In genomic region chr21:39444406-39445145, GRCh38 we compare ENCODE assay signal across 8 cellular contexts. TPM values are rescaled to one million over a fixed set of nuclear protein-coding genes. Genes with fewer than 3 reads are reported as not detected.
DNase-seq lines count a peak whose midpoint lies in the region; ATAC-seq, FAIRE-seq and TF ChIP-seq lines count a peak whose summit lies in the region.

No MANE protein-coding gene starts in this region.

- no peaks in the 10 kb centered on the region for H3K9me3 Mint-ChIP-seq in CD4-positive, CD25-positive, alpha-beta regulatory T cell

- H3K4me3 ChIP-seq in CD4-positive, CD25-positive, alpha-beta regulatory T cell (ENCODE audit: low read depth, low read length), result peak overlapping the region; percentile 73
- H3K4me3 ChIP-seq in body of pancreas, result peak overlapping the region; percentile 48 to 52
- peak overlapping the region; percentile 83 to 87 for H3K4me3 ChIP-seq in kidney (ENCODE audit: low read length in 2 of 2)
- H3K4me3 ChIP-seq in subcutaneous abdominal adipose tissue (ENCODE audit: low read depth in 1 of 5, low read length in 5 of 5), result peak overlapping the region; percentile 73 to 93 (median 88)

- FAIRE-seq in kidney (lab: Jason Lieb, UNC), result no peak

- no peaks in the 10 kb centered on the region for H3K36me3 Mint-ChIP-seq in CD4-positive, CD25-positive, alpha-beta regulatory T cell

- no peak for TF ChIP-seq POLR2A in body of pancreas (IDR thresholded peaks at IDR 0.05)

- no peak overlapping the region for H3K27ac ChIP-seq in CD4-positive, CD25-positive, alpha-beta regulatory T cell (ENCODE audit: insufficient read depth, low read length, poor library complexity, severe bottlenecking)
- H3K27ac ChIP-seq in KOPT-K1 (ENCODE audit: low read depth, low read length, poor library complexity, severe bottlenecking) (peak overlapping the region; percentile 70), body of pancreas (peak overlapping the region in 3 of 4 donors; percentile 82 to 96 (median 91)), kidney (ENCODE audit: low read depth in 2 of 2, low read length in 2 of 2) (peak overlapping the region in 1 of 2 donors; percentile 97), subcutaneous abdominal adipose tissue (ENCODE audit: low read depth, low read length) (peak overlapping the region; percentile 96)

- peaks cover 50% of the 10 kb centered on the region for H3K27me3 Mint-ChIP-seq in CD4-positive, CD25-positive, alpha-beta regulatory T cell

- H3K4me1 Mint-ChIP-seq in CD4-positive, CD25-positive, alpha-beta regulatory T cell, result peaks cover 4 to 16% (median 12%) of the 10 kb centered on the region in 4 donors

- no peak for ATAC-seq in CD4-positive, CD25-positive, alpha-beta regulatory T cell (ENCODE audit: low read depth in 2 of 2)
- ATAC-seq in body of pancreas, result no peak
- ATAC-seq in GM18517 (IDR thresholded peaks at IDR 0.05; ENCODE audit: unreplicated experiment), result no peak

- WGBS in body of pancreas, 2 donors, result 21 to 24% methylated on average over 13 of the region's 13 CpGs

- peak overlapping the region in 2 of 3 donors; percentile 79 to 93 for H3K27ac Mint-ChIP-seq in CD4-positive, CD25-positive, alpha-beta regulatory T cell

- H3K9me3 ChIP-seq in CD4-positive, CD25-positive, alpha-beta regulatory T cell (ENCODE audit: control insufficient read depth in 2 of 2, low read length in 2 of 2), result no peaks in the 10 kb centered on the region
- no peaks in the 10 kb centered on the region for H3K9me3 ChIP-seq in KOPT-K1 (ENCODE audit: insufficient read depth, low read length, poor library complexity, severe bottlenecking)
- no peaks in the 10 kb centered on the region for H3K9me3 ChIP-seq in body of pancreas
- H3K9me3 ChIP-seq in kidney (ENCODE audit: control insufficient read depth in 1 of 2, low read length in 2 of 2), result no peaks in the 10 kb centered on the region
- H3K9me3 ChIP-seq in subcutaneous abdominal adipose tissue (ENCODE audit: control insufficient read depth in 5 of 5, low read length in 5 of 5), result no peaks in the 10 kb centered on the region

- peak overlapping the region; percentile 93 to 98 (median 95) for H3K4me3 Mint-ChIP-seq in CD4-positive, CD25-positive, alpha-beta regulatory T cell

- peaks cover 13% of the 10 kb centered on the region for H3K27me3 ChIP-seq in CD4-positive, CD25-positive, alpha-beta regulatory T cell (ENCODE audit: control insufficient read depth, insufficient read depth, low read length)
- H3K27me3 ChIP-seq in body of pancreas (no peaks in the 10 kb centered on the region), subcutaneous abdominal adipose tissue (ENCODE audit: control insufficient read depth in 5 of 5, insufficient read depth in 4 of 5, low read length in 5 of 5) (no peaks in the 10 kb centered on the region)

- H3K9ac ChIP-seq in kidney (ENCODE audit: low read length in 2 of 2) (peak overlapping the region; percentile 20 to 83), subcutaneous abdominal adipose tissue (ENCODE audit: low read length in 5 of 5) (peak overlapping the region; percentile 83 to 95 (median 91))

- DNase-seq in CD4-positive, CD25-positive, alpha-beta regulatory T cell, result no peak
- DNase-seq in body of pancreas, result peak in 1 of 4 donors; percentile 10
- no peak for DNase-seq in kidney
- no peak for DNase-seq in NCI-H1105 treated with DMSO at 0.1 percent for 48 hours (lab: John Stamatoyannopoulos, UW)
- no peak for DNase-seq in NCI-H1436 (lab: John Stamatoyannopoulos, UW)

- H3K36me3 ChIP-seq in CD4-positive, CD25-positive, alpha-beta regulatory T cell (ENCODE audit: control insufficient read depth, insufficient read depth, low read length), result no peaks in the 10 kb centered on the region
- no peaks in the 10 kb centered on the region for H3K36me3 ChIP-seq in KOPT-K1 (ENCODE audit: insufficient read depth, low read length)
- H3K36me3 ChIP-seq in body of pancreas (replicated peaks in 1 of 2; ENCODE audit: insufficient read depth in 1 of 2, low read depth in 2 of 2), result no peaks in the 10 kb centered on the region
- H3K36me3 ChIP-seq in kidney (ENCODE audit: control insufficient read depth in 1 of 2, insufficient read depth in 2 of 2, low read length in 2 of 2), result no peaks in the 10 kb centered on the region
- no peaks in the 10 kb centered on the region for H3K36me3 ChIP-seq in subcutaneous abdominal adipose tissue (ENCODE audit: control insufficient read depth in 5 of 5, insufficient read depth in 5 of 5, low read length in 5 of 5)

- H3K4me1 ChIP-seq in CD4-positive, CD25-positive, alpha-beta regulatory T cell (ENCODE audit: control insufficient read depth, insufficient read depth, low read length, poor library complexity, severe bottlenecking), result peaks cover 9% of the 10 kb centered on the region
- peaks cover 6% of the 10 kb centered on the region for H3K4me1 ChIP-seq in body of pancreas
- H3K4me1 ChIP-seq in kidney (ENCODE audit: control insufficient read depth in 1 of 2, insufficient read depth in 1 of 2, low read depth in 1 of 2, low read length in 2 of 2), result peaks cover 9% of the 10 kb centered on the region in 2 donors
- peaks cover 4 to 18% (median 15%) of the 10 kb centered on the region in 5 donors for H3K4me1 ChIP-seq in subcutaneous abdominal adipose tissue (ENCODE audit: control insufficient read depth in 5 of 5, insufficient read depth in 5 of 5, low read length in 5 of 5)

- no peak for TF ChIP-seq CTCF in body of pancreas (IDR thresholded peaks at IDR 0.05)
- no peak for TF ChIP-seq CTCF in kidney (IDR thresholded peaks at IDR 0.05; ENCODE audit: borderline replicate concordance, extremely low read depth, insufficient read depth)

- intact Hi-C loops in body of pancreas (cut with DNase I) (no loop called here), kidney (cut with DNase I) (no loop called here)

RNA-seq across cellular contexts. Expression of gene LCA5L, which starts 1.0 kb away (rescaled TPM):
- not detected for total RNA-seq in CD4-positive, CD25-positive, alpha-beta regulatory T cell
- not detected for polyA plus RNA-seq in CD4-positive, CD25-positive, alpha-beta regulatory T cell
- 1 to 10 TPM in 1 of 2 donors, under 1 TPM in 1; 0.78 to 1.3 TPM for total RNA-seq in body of pancreas
- total RNA-seq in kidney, result 4.3 TPM
- polyA plus RNA-seq in kidney (ENCODE audit: insufficient read depth, low read depth, low replicate concordance), result 3.8 TPM

RNA-seq across cellular contexts. Expression of gene SH3BGR, which starts 7.2 kb away (rescaled TPM):
- total RNA-seq in CD4-positive, CD25-positive, alpha-beta regulatory T cell, result not detected
- 1 to 10 TPM in 1 of 4 donors, under 1 TPM in 2, not detected in 1; 0.56 to 1.4 (median 0.57) TPM for polyA plus RNA-seq in CD4-positive, CD25-positive, alpha-beta regulatory T cell
- total RNA-seq in body of pancreas (1 to 10 TPM in 1 of 2 donors, not detected in 1; 1.0 TPM), kidney (4.0 TPM)
- 12.2 TPM for polyA plus RNA-seq in kidney (ENCODE audit: insufficient read depth, low read depth, low replicate concordance)
